In genomic region chr4:120760047-120760446, GRCh38 we compare ENCODE assay signal across 1 cellular context.
TF ChIP-seq lines count a peak whose summit lies in the region.

No MANE protein-coding gene starts in this region.

TF ChIP-seq in SK-N-SH, 30 proteins besides CTCF, POLR2A, EP300 and RAD21:
- TF ChIP-seq, protein P1, sequence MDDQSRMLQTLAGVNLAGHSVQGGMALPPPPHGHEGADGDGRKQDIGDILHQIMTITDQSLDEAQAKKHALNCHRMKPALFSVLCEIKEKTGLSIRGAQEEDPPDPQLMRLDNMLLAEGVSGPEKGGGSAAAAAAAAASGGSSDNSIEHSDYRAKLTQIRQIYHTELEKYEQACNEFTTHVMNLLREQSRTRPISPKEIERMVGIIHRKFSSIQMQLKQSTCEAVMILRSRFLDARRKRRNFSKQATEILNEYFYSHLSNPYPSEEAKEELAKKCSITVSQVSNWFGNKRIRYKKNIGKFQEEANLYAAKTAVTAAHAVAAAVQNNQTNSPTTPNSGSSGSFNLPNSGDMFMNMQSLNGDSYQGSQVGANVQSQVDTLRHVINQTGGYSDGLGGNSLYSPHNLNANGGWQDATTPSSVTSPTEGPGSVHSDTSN (IDR thresholded peaks at IDR 0.05) = peak; percentile 52; the same call in 1 of the 2 replicates
- TF ChIP-seq YY1 (IDR thresholded peaks at IDR 0.05; ENCODE audit: low read depth) (no peak), TEAD4 (IDR thresholded peaks at IDR 0.05; ENCODE audit: borderline replicate concordance, insufficient read depth) (peak; percentile 21; the same call in 1 of the 2 replicates), TCF12 (IDR thresholded peaks at IDR 0.05) (peak; percentile 70)
